In the genomic region with DNA sequence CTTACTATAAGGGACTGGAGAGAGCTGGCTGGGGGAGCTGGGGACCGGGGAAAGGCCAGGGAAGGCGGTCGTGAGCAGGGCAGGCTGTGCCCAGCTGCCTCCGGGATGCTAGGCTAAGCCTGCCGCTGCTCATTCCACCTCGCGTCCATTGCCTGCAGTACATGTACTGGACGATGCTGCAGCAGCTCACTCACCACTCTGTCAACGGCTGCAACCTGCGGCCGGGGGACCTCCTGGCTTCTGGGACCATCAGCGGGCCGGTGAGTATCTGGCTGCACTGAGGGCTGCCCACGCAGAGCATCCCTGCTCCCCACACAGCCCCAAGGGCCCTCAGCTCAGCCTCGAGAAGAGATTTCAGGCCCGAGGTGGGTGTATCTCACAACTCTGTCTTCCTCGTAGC, we compare ENCODE assay signal across 17 cellular contexts.
"Had no signal": no experiment of that assay in that cellular context is flagged by ENCODE, and none has a peak within 500 bp of the region (broad histone marks: within the 10 kb centered on the region; RNA-seq: fewer than 3 reads in every experiment).

No MANE protein-coding gene starts in this region.

- H3K27me3 ChIP-seq: right atrium auricular region had no signal

- DNase-seq: activated CD4-positive, CD25-positive, alpha-beta regulatory T cell treated with anti-CD3 and anti-CD28 coated beads, Interleukin-2, amount 50 U/mL, for 72 hours; activated CD8-positive, alpha-beta memory T cell treated with anti-CD3 and anti-CD28 coated beads for 24 hours; activated CD8-positive, alpha-beta memory T cell treated with anti-CD3 and anti-CD28 coated beads, Interleukin-2, amount 50 U/mL, for 48 hours; activated T-cell treated with anti-CD3 and anti-CD28 coated beads, Interleukin-2, amount 50 U/mL, for 72 hours; amniotic stem cell; caudate nucleus; hypothalamus; midbrain; small intestine; stimulated activated CD4-positive, alpha-beta T cell treated with anti-CD3 and anti-CD28 coated beads, Interleukin-15, amount 100 ng/mL, for 24 hours; stimulated activated CD4-positive, alpha-beta T cell treated with anti-CD3 and anti-CD28 coated beads, Interleukin-4, amount 100 ng/mL, for 24 hours; SW 1271; T-helper 2 cell had no signal

- H3K4me3 ChIP-seq: lung, right atrium auricular region had no signal

- H3K9me3 ChIP-seq: right atrium auricular region had no signal

- H3K27ac ChIP-seq: right atrium auricular region, VCaP had no signal

- ATAC-seq: activated T-cell treated with anti-CD3 and anti-CD28 coated beads, Interleukin-2, amount 50 U/mL, for 72 hours; stimulated activated effector memory CD8-positive, alpha-beta T cell treated with anti-CD3 and anti-CD28 coated beads, Interleukin-12 subunit alpha, Interleukin-12 subunit beta, amount 100 ng/mL, for 72 hours had no signal
